14 cellular contexts compared by ENCODE assay signal in the genomic region with DNA sequence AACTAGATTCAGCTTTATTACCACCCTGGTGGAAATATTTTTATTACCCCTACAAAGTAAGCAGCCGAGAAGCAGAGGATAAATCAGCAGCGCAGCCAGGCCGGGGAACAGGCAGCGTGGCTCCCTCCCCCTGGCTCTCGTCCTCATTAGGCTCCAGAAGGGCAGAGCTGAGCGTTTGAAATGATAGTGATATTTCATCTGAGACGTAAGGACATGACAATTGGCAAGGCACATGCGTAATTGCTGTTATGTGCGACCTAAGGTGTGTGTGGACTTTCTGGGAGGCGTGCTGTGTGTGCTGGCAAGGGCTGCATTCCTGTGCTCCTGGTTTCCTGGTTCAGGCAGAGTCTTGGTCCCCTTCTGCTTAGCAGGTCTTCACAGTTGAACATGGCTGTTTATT.
DNase-seq lines count a peak whose midpoint lies in the region; ATAC-seq and TF ChIP-seq lines count a peak whose summit lies in the region.
"Had no signal": no experiment of that assay in that cellular context is flagged by ENCODE, and none has a peak within 500 bp of the region (broad histone marks: within the 10 kb centered on the region; RNA-seq: fewer than 3 reads in every experiment).

No MANE protein-coding gene starts in this region.

- DNase-seq in left colon (peak; percentile 48 to 70), posterior vena cava (ENCODE audit: low spot score) (peak; percentile 19), upper lobe of right lung (peak; percentile 13), foreskin fibroblast (no peak), NCI-H1694 treated with DMSO at 0.1 percent for 48 hours (lab: John Stamatoyannopoulos, UW) (no peak)
- DNase-seq: ACHN; CD4-positive, alpha-beta memory T cell; DMS79; GM23248; H9 had no signal

- peak; percentile 91 for ATAC-seq in left colon
- ATAC-seq in upper lobe of right lung = no peak
- ATAC-seq in HG02759 (IDR thresholded peaks at IDR 0.05; ENCODE audit: unreplicated experiment) = no peak
- ATAC-seq: GM12878 had no signal

- peaks cover 62 to 99% (median 79%) of the 10 kb centered on the region in 11 experiments for H4K20me1 ChIP-seq in BLaER1 treated with 17β-estradiol and CSF1 and Interleukin-3, amounts not matched to agents 10 nM and 100 nM

- no peak overlapping the region for H3K27ac ChIP-seq in BLaER1 treated with 17β-estradiol and CSF1 and Interleukin-3, amounts not matched to agents 10 nM and 100 nM
- H3K27ac ChIP-seq in upper lobe of right lung = no peak overlapping the region
- H3K27ac ChIP-seq: C4-2B, GM23248 had no signal

- H3K27me3 ChIP-seq in BLaER1 treated with 17β-estradiol and CSF1 and Interleukin-3, amounts not matched to agents 10 nM and 100 nM = no peaks in the 10 kb centered on the region
- H3K27me3 ChIP-seq in upper lobe of right lung = no peaks in the 10 kb centered on the region

- H3K9ac ChIP-seq in BLaER1 treated with 17β-estradiol and CSF1 and Interleukin-3, amounts not matched to agents 10 nM and 100 nM = no peak overlapping the region
- H3K9ac ChIP-seq: GM23248 had no signal

- no peak overlapping the region for H3K4me3 ChIP-seq in BLaER1 treated with 17β-estradiol and CSF1 and Interleukin-3, amounts not matched to agents 10 nM and 100 nM
- H3K4me3 ChIP-seq in upper lobe of right lung (no peak overlapping the region), foreskin fibroblast (ENCODE audit: low read depth in 1 of 2, low read length in 2 of 2) (no peak overlapping the region)
- H3K4me3 ChIP-seq: GM12878, GM23248 had no signal

- H3K9me3 ChIP-seq in BLaER1 treated with 17β-estradiol and CSF1 and Interleukin-3, amounts not matched to agents 10 nM and 100 nM (replicated peaks in 1 of 11) = no peaks in the 10 kb centered on the region
- H3K9me3 ChIP-seq in upper lobe of right lung = no peaks in the 10 kb centered on the region

- intact Hi-C loops in left colon (cut with DNase I, micrococcal nuclease) = no loop called here
- intact Hi-C loops in posterior vena cava (cut with DNase I) = no loop called here
- intact Hi-C loops in upper lobe of right lung (cut with DNase I) = no loop called here

- H3K4me1 ChIP-seq in BLaER1 treated with 17β-estradiol and CSF1 and Interleukin-3, amounts not matched to agents 10 nM and 100 nM = peaks cover 19 to 44% (median 41%) of the 10 kb centered on the region in 10 experiments
- H3K4me1 ChIP-seq in upper lobe of right lung = peaks cover 8% of the 10 kb centered on the region

- TF ChIP-seq CTCF in upper lobe of right lung (IDR thresholded peaks at IDR 0.05) = no peak
- no peak for TF ChIP-seq CTCF in foreskin fibroblast (IDR thresholded peaks at IDR 0.05; ENCODE audit: low read depth, low read length)

- peak overlapping the region in 9 of 11 experiments; percentile 18 to 68 (median 51); a peak in 11 of 22 replicates for H3K4me2 ChIP-seq in BLaER1 treated with 17β-estradiol and CSF1 and Interleukin-3, amounts not matched to agents 10 nM and 100 nM

- peaks cover 38 to 82% (median 47%) of the 10 kb centered on the region in 11 experiments for H3K36me3 ChIP-seq in BLaER1 treated with 17β-estradiol and CSF1 and Interleukin-3, amounts not matched to agents 10 nM and 100 nM
- H3K36me3 ChIP-seq in upper lobe of right lung = no peaks in the 10 kb centered on the region

Comparison
In these comparisons a context has a peak if more than half of its experiments do, and no peak if none do; other contexts are left out.
1. DNase-seq: peak in left colon (2 of 2), posterior vena cava (single experiment) and upper lobe of right lung (single experiment); none in foreskin fibroblast (0 of 2) and NCI-H1694 treated with DMSO at 0.1 percent for 48 hours (single experiment).